In genomic region chr4:85724801-85725548, GRCh38 we compare ENCODE assay signal across 9 cellular contexts.
A peak's percentile ranks its signal among the peaks of the same experiment; 100 is the strongest.
DNase-seq lines count a peak whose midpoint lies in the region; ATAC-seq and TF ChIP-seq lines count a peak whose summit lies in the region.
"Had no signal": no experiment of that assay in that cellular context is flagged by ENCODE, and none has a peak within 500 bp of the region (broad histone marks: within the 10 kb centered on the region; RNA-seq: fewer than 3 reads in every experiment).

No MANE protein-coding gene starts in this region.

- CTCF ChIA-PET in WTC11 (lab: Charles Lee), result no interaction called here
- CTCF ChIA-PET in CD4-positive, alpha-beta T cell (lab: Charles Lee), result no interaction called here

- POLR2A ChIA-PET in WTC11 (lab: Charles Lee), result no interaction called here
- POLR2A ChIA-PET in CD4-positive, alpha-beta T cell (lab: Charles Lee), result no interaction called here

- no peaks in the 10 kb centered on the region for H3K27me3 Mint-ChIP-seq in WTC11 (ENCODE audit: low read depth)
- no peaks in the 10 kb centered on the region for H3K27me3 Mint-ChIP-seq in CD4-positive, alpha-beta T cell

- intact Hi-C loops in CD4-positive, alpha-beta T cell (cut with DNase I, micrococcal nuclease), result no loop called here

- ATAC-seq in GM18505 (IDR thresholded peaks at IDR 0.05; ENCODE audit: unreplicated experiment) (peak; percentile 50), HG02610 (IDR thresholded peaks at IDR 0.05; ENCODE audit: unreplicated experiment) (peak; percentile 48), WTC11 (no peak)
- ATAC-seq in CD4-positive, alpha-beta T cell (ENCODE audit: poor library complexity), result no peak

- no peak for TF ChIP-seq POLR2A in GM18505 (IDR thresholded peaks at IDR 0.05; ENCODE audit: borderline replicate concordance, extremely low read depth, insufficient read depth, insufficient read length)

- H3K9ac ChIP-seq in muscle layer of colon (ENCODE audit: low read length), result no peak overlapping the region

- peak overlapping the region; percentile 0 for H3K27ac ChIP-seq in muscle layer of colon (ENCODE audit: low read depth, low read length)
- H3K27ac ChIP-seq in CD4-positive, alpha-beta T cell (ENCODE audit: low read depth, low read length), result no peak overlapping the region

- no peak overlapping the region for H3K4me3 Mint-ChIP-seq in WTC11
- H3K4me3 Mint-ChIP-seq in CD4-positive, alpha-beta T cell, result no peak overlapping the region

- no peak overlapping the region for H3K4me3 ChIP-seq in muscle layer of colon (ENCODE audit: low read depth in 1 of 2, low read length in 2 of 2)

- DNase-seq in WTC11 (ENCODE audit: low spot score), result no peak
- DNase-seq in GF-D8 (lab: John Stamatoyannopoulos, UW), result no peak
- no peak for DNase-seq in Ammon's horn (ENCODE audit: low spot score)
- no peak for DNase-seq in CD4-positive, alpha-beta T cell
- DNase-seq in SHP77 (lab: John Stamatoyannopoulos, UW), result no peak
- DNase-seq: activated CD4-positive, CD25-positive, alpha-beta regulatory T cell treated with anti-CD3 and anti-CD28 coated beads, Interleukin-2, amount 50 U/mL, for 72 hours had no signal

- peak overlapping the region; percentile 50; the same call in 1 of the 2 replicates for H3K27ac Mint-ChIP-seq in WTC11
- H3K27ac Mint-ChIP-seq in CD4-positive, alpha-beta T cell, result no peak overlapping the region

- TF ChIP-seq CTCF in WTC11 (IDR thresholded peaks at IDR 0.05), result no peak
- TF ChIP-seq CTCF in CD4-positive, alpha-beta T cell (IDR thresholded peaks at IDR 0.05), result no peak

- no peaks in the 10 kb centered on the region for H3K4me1 Mint-ChIP-seq in WTC11
- H3K4me1 Mint-ChIP-seq in CD4-positive, alpha-beta T cell (ENCODE audit: low read depth), result no peaks in the 10 kb centered on the region

- H3K36me3 Mint-ChIP-seq in WTC11, result no peaks in the 10 kb centered on the region
- no peaks in the 10 kb centered on the region for H3K36me3 Mint-ChIP-seq in CD4-positive, alpha-beta T cell (ENCODE audit: low read depth)

- no peaks in the 10 kb centered on the region for H3K27me3 ChIP-seq in muscle layer of colon (ENCODE audit: control insufficient read depth in 1 of 2, insufficient read depth in 2 of 2, low read length in 2 of 2)
- no peaks in the 10 kb centered on the region for H3K27me3 ChIP-seq in CD4-positive, alpha-beta T cell (ENCODE audit: control insufficient read depth, insufficient read depth, low read length)

- peaks cover 6% of the 10 kb centered on the region for H3K4me1 ChIP-seq in muscle layer of colon (ENCODE audit: insufficient read depth, low read length)

- H3K9me3 ChIP-seq in muscle layer of colon (ENCODE audit: low read length), result no peaks in the 10 kb centered on the region
- no peaks in the 10 kb centered on the region for H3K9me3 ChIP-seq in CD4-positive, alpha-beta T cell (ENCODE audit: control insufficient read depth, low read length)

- H3K36me3 ChIP-seq in muscle layer of colon (ENCODE audit: insufficient read depth, low read length), result no peaks in the 10 kb centered on the region

- H3K9me3 Mint-ChIP-seq in WTC11, result no peaks in the 10 kb centered on the region
- H3K9me3 Mint-ChIP-seq in CD4-positive, alpha-beta T cell, result no peaks in the 10 kb centered on the region

TF ChIP-seq in WTC11, 78 proteins besides CTCF, POLR2A, EP300 and RAD21 (continues in another document):
- no peak for TF ChIP-seq HMGA2 (CRISPR knock-in tag; IDR thresholded peaks at IDR 0.05)
- no peak for TF ChIP-seq NR1H2 (CRISPR knock-in tag; IDR thresholded peaks at IDR 0.05)
- TF ChIP-seq USF1 (CRISPR knock-in tag; IDR thresholded peaks at IDR 0.05), result no peak
- no peak for TF ChIP-seq ZNF263 (CRISPR knock-in tag; IDR thresholded peaks at IDR 0.05; ENCODE audit: low read depth)
- no peak for TF ChIP-seq NFATC4 (CRISPR knock-in tag; IDR thresholded peaks at IDR 0.05)
- TF ChIP-seq TP53 (CRISPR knock-in tag; IDR thresholded peaks at IDR 0.05), result no peak
- TF ChIP-seq AR (CRISPR knock-in tag; IDR thresholded peaks at IDR 0.05), result no peak
- no peak for TF ChIP-seq ZNF281 (CRISPR knock-in tag; IDR thresholded peaks at IDR 0.05)
- TF ChIP-seq E2F1 (CRISPR knock-in tag; IDR thresholded peaks at IDR 0.05), result no peak
- no peak for TF ChIP-seq CDX4 (CRISPR knock-in tag; IDR thresholded peaks at IDR 0.05; ENCODE audit: borderline replicate concordance)
- TF ChIP-seq MYBL2 (CRISPR knock-in tag; IDR thresholded peaks at IDR 0.05), result no peak
- no peak for TF ChIP-seq ELF4 (CRISPR knock-in tag; IDR thresholded peaks at IDR 0.05; ENCODE audit: low read depth)
- no peak for TF ChIP-seq EMX1 (CRISPR knock-in tag; IDR thresholded peaks at IDR 0.05)
- TF ChIP-seq TEAD4 (CRISPR knock-in tag; IDR thresholded peaks at IDR 0.05), result no peak

Comparison
In these comparisons a context has a peak if more than half of its experiments do, and no peak if none do; other contexts are left out.
1. ATAC-seq: peak in GM18505 (single experiment) and HG02610 (single experiment); none in WTC11 (single experiment) and CD4-positive, alpha-beta T cell (single experiment).